ENCODE assay signal across 27 cellular contexts in genomic region chr4:30386266-30386895, GRCh38.
DNase-seq lines count a peak whose midpoint lies in the region; ATAC-seq and TF ChIP-seq lines count a peak whose summit lies in the region.
"Had no signal": no experiment of that assay in that cellular context is flagged by ENCODE, and none has a peak within 500 bp of the region (broad histone marks: within the 10 kb centered on the region; RNA-seq: fewer than 3 reads in every experiment).

No MANE protein-coding gene starts in this region.

- H3K4me1 Mint-ChIP-seq in Caco-2 (ENCODE audit: low read depth, unreplicated experiment) = no peaks in the 10 kb centered on the region
- no peaks in the 10 kb centered on the region for H3K4me1 Mint-ChIP-seq in activated CD4-positive, alpha-beta T cell treated with anti-CD3 and anti-CD28 coated beads for 36 hours
- H3K4me1 Mint-ChIP-seq: memory B cell; stimulated activated effector memory CD8-positive, alpha-beta T cell treated with anti-CD3 and anti-CD28 coated beads, Interleukin-12 subunit alpha, Interleukin-12 subunit beta, amount 100 ng/mL, for 72 hours had no signal

- no peaks in the 10 kb centered on the region for H3K27me3 Mint-ChIP-seq in Caco-2 (ENCODE audit: insufficient read depth, unreplicated experiment)
- no peaks in the 10 kb centered on the region for H3K27me3 Mint-ChIP-seq in activated CD4-positive, alpha-beta T cell treated with anti-CD3 and anti-CD28 coated beads for 36 hours
- H3K27me3 Mint-ChIP-seq: memory B cell had no signal

- dilution Hi-C loops in IMR-90 (cut with HindIII; ENCODE audit: low sequenced_read_pairs, unreplicated experiment) = no loop called here

- H3K27me3 ChIP-seq in AG04450 (ENCODE audit: control insufficient read depth, insufficient read depth, low read length) (no peaks in the 10 kb centered on the region), IMR-90 (ENCODE audit: control insufficient read depth, insufficient read depth, low read length) (no peaks in the 10 kb centered on the region), A673 (replicated peaks; ENCODE audit: insufficient read depth, low read depth, low read length, poor library complexity) (no peaks in the 10 kb centered on the region), Caco-2 (replicated peaks; ENCODE audit: control insufficient read depth, insufficient read depth, low read length) (no peaks in the 10 kb centered on the region)
- H3K27me3 ChIP-seq: ascending aorta, uterus had no signal

- no peaks in the 10 kb centered on the region for H3K36me3 ChIP-seq in IMR-90 (ENCODE audit: control insufficient read depth, insufficient read depth, low read length)
- H3K36me3 ChIP-seq in A673 (ENCODE audit: insufficient read depth, low read length, poor library complexity, severe bottlenecking) = no peaks in the 10 kb centered on the region
- H3K36me3 ChIP-seq in Caco-2 (ENCODE audit: control insufficient read depth, insufficient read depth, low read length) = no peaks in the 10 kb centered on the region
- H3K36me3 ChIP-seq: ascending aorta, HAP-1, uterus had no signal

- H3K4me3 Mint-ChIP-seq in Caco-2 (ENCODE audit: unreplicated experiment) = no peak overlapping the region
- H3K4me3 Mint-ChIP-seq in activated CD4-positive, alpha-beta T cell treated with anti-CD3 and anti-CD28 coated beads for 36 hours = no peak overlapping the region
- H3K4me3 Mint-ChIP-seq: memory B cell; stimulated activated effector memory CD8-positive, alpha-beta T cell treated with anti-CD3 and anti-CD28 coated beads, Interleukin-12 subunit alpha, Interleukin-12 subunit beta, amount 100 ng/mL, for 72 hours; WTC11 had no signal

- no CpG with 5 or more reads among the region's 4 CpGs for WGBS in IMR-90 (ENCODE audit: extremely low coverage in 2 of 2, insufficient read length in 1 of 2), 2 experiments

- no peaks in the 10 kb centered on the region for H3K9me1 ChIP-seq in IMR-90 (ENCODE audit: insufficient read depth, low read length)

- no peak overlapping the region for H3K9ac ChIP-seq in IMR-90 (ENCODE audit: low read depth, low read length)

- H2AK9ac ChIP-seq in IMR-90 (replicated peaks; ENCODE audit: low read depth, low read length, poor library complexity) = no peak overlapping the region

- CTCF ChIA-PET in AG04450 (lab: Charles Lee) (no interaction called here), IMR-90 (lab: Yijun Ruan, JAX) (no interaction called here), A673 (lab: Charles Lee) (no interaction called here), Caco-2 (lab: Charles Lee) (no interaction called here)
- CTCF ChIA-PET in activated CD4-positive, alpha-beta T cell treated with anti-CD3 and anti-CD28 coated beads for 36 hours (lab: Charles Lee) = no interaction called here

- H3K9me3 ChIP-seq in AG04450 (ENCODE audit: control insufficient read depth, insufficient read depth, low read length) (no peaks in the 10 kb centered on the region), IMR-90 (ENCODE audit: control insufficient read depth, insufficient read depth, low read length) (no peaks in the 10 kb centered on the region), A673 (ENCODE audit: low read depth, low read length, poor library complexity, severe bottlenecking) (no peaks in the 10 kb centered on the region), Caco-2 (no peaks in the 10 kb centered on the region)
- H3K9me3 ChIP-seq: A549, ascending aorta, HAP-1, uterus had no signal

- H3K4me3 ChIP-seq in AG04450 (ENCODE audit: low read depth, low read length) (no peak overlapping the region), IMR-90 (ENCODE audit: insufficient read depth, low read depth, low read length) (no peak overlapping the region), fibroblast of mammary gland (ENCODE audit: control insufficient read depth, low read depth, low read length) (no peak overlapping the region), A673 (ENCODE audit: low read depth, low read length, poor library complexity, severe bottlenecking) (no peak overlapping the region), Caco-2 (ENCODE audit: low read depth, low read length) (no peak overlapping the region)
- H3K4me3 ChIP-seq: A549, ascending aorta, HAP-1, skin epidermis, uterus had no signal

- intact Hi-C loops in IMR-90 (cut with micrococcal nuclease) = no loop called here
- intact Hi-C loops in A673 (cut with micrococcal nuclease; ENCODE audit: unreplicated experiment) = no loop called here
- intact Hi-C loops in Caco-2 (cut with micrococcal nuclease; ENCODE audit: unreplicated experiment) = no loop called here
- intact Hi-C loops in activated CD4-positive, alpha-beta T cell treated with anti-CD3 and anti-CD28 coated beads for 36 hours (cut with DNase I, micrococcal nuclease) = no loop called here

- no peak overlapping the region for H2BK5ac ChIP-seq in IMR-90 (ENCODE audit: low read depth, low read length, poor library complexity, severe bottlenecking)

- no peaks in the 10 kb centered on the region for H3K36me3 Mint-ChIP-seq in Caco-2 (ENCODE audit: insufficient read depth, unreplicated experiment)
- H3K36me3 Mint-ChIP-seq in activated CD4-positive, alpha-beta T cell treated with anti-CD3 and anti-CD28 coated beads for 36 hours (ENCODE audit: low read depth) = no peaks in the 10 kb centered on the region
- H3K36me3 Mint-ChIP-seq: memory B cell; stimulated activated effector memory CD8-positive, alpha-beta T cell treated with anti-CD3 and anti-CD28 coated beads, Interleukin-12 subunit alpha, Interleukin-12 subunit beta, amount 100 ng/mL, for 72 hours; WTC11 had no signal

- no peaks in the 10 kb centered on the region for H3K9me3 Mint-ChIP-seq in Caco-2 (ENCODE audit: unreplicated experiment)
- H3K9me3 Mint-ChIP-seq in activated CD4-positive, alpha-beta T cell treated with anti-CD3 and anti-CD28 coated beads for 36 hours (ENCODE audit: low read depth) = peaks cover 8% of the 10 kb centered on the region

- H2AK5ac ChIP-seq in IMR-90 (ENCODE audit: low read depth, low read length) = no peak overlapping the region

- no peak overlapping the region for H3K14ac ChIP-seq in IMR-90 (replicated peaks; ENCODE audit: low read depth, low read length)

- in situ Hi-C loops in IMR-90 (cut with MboI; ENCODE audit: low sequenced_read_pairs) = no loop called here

- no peak overlapping the region for H2BK120ac ChIP-seq in IMR-90 (ENCODE audit: low read depth, low read length)

- H3K4me2 ChIP-seq in IMR-90 (ENCODE audit: low read depth, low read length) = no peak overlapping the region
- H3K4me2 ChIP-seq: A549 had no signal

- no peak overlapping the region for H4K8ac ChIP-seq in IMR-90 (ENCODE audit: low read depth in 2 of 2, low read length in 2 of 2)

- H3K18ac ChIP-seq in IMR-90 (ENCODE audit: low read depth, low read length) = no peak overlapping the region

- H3K4me1 ChIP-seq in IMR-90 (ENCODE audit: control insufficient read depth, insufficient read depth, low read length) (no peaks in the 10 kb centered on the region), A673 (ENCODE audit: insufficient read depth, low read length, poor library complexity, severe bottlenecking) (no peaks in the 10 kb centered on the region), Caco-2 (no peaks in the 10 kb centered on the region)
- H3K4me1 ChIP-seq: A549, ascending aorta, uterus had no signal

- POLR2A ChIA-PET in AG04450 (lab: Yijun Ruan, JAX) (no interaction called here), IMR-90 (lab: Charles Lee; ENCODE audit: unreplicated experiment) (no interaction called here), A673 (lab: Charles Lee; ENCODE audit: low non-redundant PET) (no interaction called here), Caco-2 (lab: Charles Lee) (no interaction called here)
- POLR2A ChIA-PET in activated CD4-positive, alpha-beta T cell treated with anti-CD3 and anti-CD28 coated beads for 36 hours (lab: Charles Lee) = no interaction called here

- no TSS peak for BruUV-seq in IMR-90 (replicated peaks; lab: Mats Ljungman, UMichigan)
- no TSS peak for BruUV-seq in A673 (replicated peaks; lab: Mats Ljungman, UMichigan)
- no TSS peak for BruUV-seq in Caco-2 (replicated peaks; lab: Mats Ljungman, UMichigan)

- DNase-seq in AG04450 (ENCODE audit: low read depth, low spot score) (peak; percentile 4), IMR-90 (peak; percentile 77), astrocyte of the hippocampus (ENCODE audit: low read depth, low spot score) (peak; percentile 3), fibroblast of mammary gland (ENCODE audit: low read depth) (peak; percentile 64), A673 (ENCODE audit: low spot score) (no peak), Caco-2 (no peak), NCI-H2107 (lab: John Stamatoyannopoulos, UW) (no peak)
- DNase-seq in activated CD4-positive, alpha-beta T cell treated with anti-CD3 and anti-CD28 coated beads for 36 hours = no peak
- DNase-seq: activated CD4-positive, alpha-beta T cell treated with anti-CD3 and anti-CD28 coated beads, Interleukin-2, amount 50 U/mL, for 4 hours; activated CD8-positive, alpha-beta memory T cell treated with anti-CD3 and anti-CD28 coated beads, Interleukin-2, amount 50 U/mL, for 4 hours; activated naive CD4-positive, alpha-beta T cell treated with anti-CD3 and anti-CD28 coated beads, Interleukin-2, amount 50 U/mL, for 16 hours; effector CD8-positive, alpha-beta T cell; head of caudate nucleus; MM.1S; NCI-H1417; NCI-H2081 treated with DMSO at 0.1 percent for 48 hours; NCI-H446; T1000; uterus had no signal

- H3K79me1 ChIP-seq in IMR-90 (ENCODE audit: low read depth in 1 of 2, low read length in 2 of 2) = no peaks in the 10 kb centered on the region

- no peak overlapping the region for H3K27ac Mint-ChIP-seq in Caco-2 (ENCODE audit: unreplicated experiment)
- no peak overlapping the region for H3K27ac Mint-ChIP-seq in activated CD4-positive, alpha-beta T cell treated with anti-CD3 and anti-CD28 coated beads for 36 hours
- H3K27ac Mint-ChIP-seq: memory B cell; stimulated activated effector memory CD8-positive, alpha-beta T cell treated with anti-CD3 and anti-CD28 coated beads, Interleukin-12 subunit alpha, Interleukin-12 subunit beta, amount 100 ng/mL, for 72 hours; WTC11 had no signal

- TF ChIP-seq CTCF in AG04450 (IDR thresholded peaks at IDR 0.05; ENCODE audit: low read depth, low read length) = no peak
- TF ChIP-seq CTCF in IMR-90 (conservative IDR thresholded peaks at IDR 0.05; ENCODE audit: low read depth, low read length) = no peak
- TF ChIP-seq CTCF in fibroblast of mammary gland (conservative IDR thresholded peaks at IDR 0.05; ENCODE audit: control insufficient read depth, insufficient read depth, low read depth, low read length) = no peak
- TF ChIP-seq CTCF in A673 (conservative IDR thresholded peaks at IDR 0.05; ENCODE audit: low read depth, low read length) = no peak
- TF ChIP-seq CTCF in Caco-2 (IDR thresholded peaks at IDR 0.05; ENCODE audit: insufficient read depth in 1 of 2, low read depth in 1 of 2, low read length in 1 of 2, severe bottlenecking in 1 of 2, unreplicated experiment in 1 of 2) = no peak

- H3K27ac ChIP-seq in AG04450 (ENCODE audit: low read depth, low read length) = no peak overlapping the region
- no peak overlapping the region for H3K27ac ChIP-seq in IMR-90 (ENCODE audit: insufficient read depth, low read length)
- no peak overlapping the region for H3K27ac ChIP-seq in A673 (ENCODE audit: low read depth, low read length, poor library complexity, severe bottlenecking)
- H3K27ac ChIP-seq: A549, ascending aorta, skin epidermis, uterus had no signal

- peak; percentile 81 for ATAC-seq in IMR-90 (ENCODE audit: low read depth)
- ATAC-seq in activated CD4-positive, alpha-beta T cell treated with anti-CD3 and anti-CD28 coated beads for 36 hours = no peak
- ATAC-seq: A549; Right ventricle myocardium inferior; stimulated activated effector memory CD8-positive, alpha-beta T cell treated with anti-CD3 and anti-CD28 coated beads, Interleukin-12 subunit alpha, Interleukin-12 subunit beta, amount 100 ng/mL, for 72 hours; WTC11 had no signal

- no peak overlapping the region for H3K56ac ChIP-seq in IMR-90 (ENCODE audit: extremely low read depth, insufficient read depth, low read length)

- no peaks in the 10 kb centered on the region for H4K20me1 ChIP-seq in IMR-90 (ENCODE audit: insufficient read depth, low read length)

- no peak overlapping the region for H2BK20ac ChIP-seq in IMR-90 (ENCODE audit: low read depth, low read length)

- H2AFZ ChIP-seq in IMR-90 (replicated peaks; ENCODE audit: low read length, poor library complexity) = no peak overlapping the region

- no peak overlapping the region for H4K5ac ChIP-seq in IMR-90 (ENCODE audit: low read depth, low read length)

- H2BK15ac ChIP-seq in IMR-90 (ENCODE audit: low read depth, low read length) = no peak overlapping the region

- no peak overlapping the region for H3K23ac ChIP-seq in IMR-90 (ENCODE audit: low read depth, low read length)

- TF ChIP-seq RAD21 in IMR-90 (IDR thresholded peaks at IDR 0.05; ENCODE audit: low read length) = no peak

- no peak for TF ChIP-seq POLR2A in IMR-90 (IDR thresholded peaks at IDR 0.05; ENCODE audit: low read depth, low read length)

- H4K91ac ChIP-seq in IMR-90 (ENCODE audit: insufficient read depth, low read depth, low read length) = no peak overlapping the region

- H3K4ac ChIP-seq in IMR-90 (ENCODE audit: low read depth, low read length) = no peak overlapping the region

Comparison
In these comparisons a context has a peak if more than half of its experiments do, and no peak if none do; other contexts are left out.
1. DNase-seq: peak in AG04450 (single experiment), IMR-90 (single experiment), astrocyte of the hippocampus (single experiment) and fibroblast of mammary gland (single experiment); none in A673 (single experiment), Caco-2 (0 of 2), activated CD4-positive, alpha-beta T cell treated with anti-CD3 and anti-CD28 coated beads for 36 hours (single experiment) and NCI-H2107 (single experiment).